In the genomic region with DNA sequence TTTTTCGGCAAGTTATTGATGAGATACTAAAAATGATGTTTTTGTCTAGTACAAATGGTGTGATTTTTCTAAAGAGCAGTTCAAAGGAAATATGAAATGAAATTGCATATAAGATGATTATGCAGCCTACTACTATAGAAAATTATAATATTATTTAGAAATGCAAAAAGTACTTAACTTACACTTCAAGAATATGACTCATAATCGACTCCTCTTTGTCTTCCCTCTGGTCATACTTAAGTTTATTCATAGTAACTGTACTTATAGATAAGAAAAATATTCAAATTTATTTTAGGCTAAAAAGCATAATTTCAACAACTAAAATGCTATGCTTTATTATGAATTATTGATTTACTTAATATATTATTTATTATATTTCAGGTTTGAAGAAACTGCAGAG, we compare ENCODE assay signal across 1 cellular context.
TF ChIP-seq lines count a peak whose summit lies in the region.

No MANE protein-coding gene starts in this region.

TF ChIP-seq in IMR-90, 13 proteins besides CTCF, POLR2A, EP300 and RAD21:
- TF ChIP-seq NFE2L2 (IDR thresholded peaks at IDR 0.05; ENCODE audit: low read depth, low read length): no peak
- TF ChIP-seq, protein P1, sequence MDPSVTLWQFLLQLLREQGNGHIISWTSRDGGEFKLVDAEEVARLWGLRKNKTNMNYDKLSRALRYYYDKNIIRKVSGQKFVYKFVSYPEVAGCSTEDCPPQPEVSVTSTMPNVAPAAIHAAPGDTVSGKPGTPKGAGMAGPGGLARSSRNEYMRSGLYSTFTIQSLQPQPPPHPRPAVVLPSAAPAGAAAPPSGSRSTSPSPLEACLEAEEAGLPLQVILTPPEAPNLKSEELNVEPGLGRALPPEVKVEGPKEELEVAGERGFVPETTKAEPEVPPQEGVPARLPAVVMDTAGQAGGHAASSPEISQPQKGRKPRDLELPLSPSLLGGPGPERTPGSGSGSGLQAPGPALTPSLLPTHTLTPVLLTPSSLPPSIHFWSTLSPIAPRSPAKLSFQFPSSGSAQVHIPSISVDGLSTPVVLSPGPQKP (IDR thresholded peaks at IDR 0.05; ENCODE audit: borderline replicate concordance, low read depth, low read length): no peak
